Comparison of ENCODE assay signal across 17 cellular contexts in the genomic region with DNA sequence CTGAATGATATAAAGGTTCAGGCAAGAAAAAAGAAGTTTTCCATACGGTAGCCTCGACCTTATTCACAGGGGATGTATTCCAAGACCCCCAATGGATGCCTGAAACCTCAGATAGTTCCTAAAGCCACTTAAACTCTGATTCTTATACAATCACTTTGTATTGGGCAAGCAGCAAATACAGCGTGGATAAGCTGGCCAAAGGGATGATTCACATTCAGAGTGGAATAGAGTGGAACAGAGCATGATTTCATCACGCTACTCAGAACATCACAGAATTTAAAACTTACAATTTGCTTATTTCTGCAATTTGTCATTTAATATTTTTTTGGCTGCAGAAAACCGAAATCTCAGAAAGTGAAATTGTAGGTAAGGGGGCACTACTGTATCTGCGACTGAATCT. TPM values are rescaled to one million over a fixed set of nuclear protein-coding genes. Genes with fewer than 3 reads are reported as not detected.
DNase-seq lines count a peak whose midpoint lies in the region; ATAC-seq and TF ChIP-seq lines count a peak whose summit lies in the region.
"Had no signal": no experiment of that assay in that cellular context is flagged by ENCODE, and none has a peak within 500 bp of the region (broad histone marks: within the 10 kb centered on the region; RNA-seq: fewer than 3 reads in every experiment).

No MANE protein-coding gene starts in this region.

- H3K27ac ChIP-seq in ACC112 (ENCODE audit: low read depth, low read length): no peak overlapping the region
- H3K27ac ChIP-seq in RWPE2 (ENCODE audit: poor library complexity, severe bottlenecking): no peak overlapping the region
- H3K27ac ChIP-seq: BLaER1 treated with 17β-estradiol and CSF1 and Interleukin-3, amounts not matched to agents 10 nM and 100 nM; HL-60 had no signal

- no peak for TF ChIP-seq CTCF in RWPE2 (IDR thresholded peaks at IDR 0.05; ENCODE audit: poor library complexity, severe bottlenecking)
- TF ChIP-seq CTCF in choroid plexus epithelial cell (conservative IDR thresholded peaks at IDR 0.05; ENCODE audit: low read depth, low read length): no peak
- no peak for TF ChIP-seq CTCF in fibroblast of the aortic adventitia (IDR thresholded peaks at IDR 0.05; ENCODE audit: insufficient read depth, low read length)

- DNase-seq in RWPE2 (ENCODE audit: low spot score) (no peak), choroid plexus epithelial cell (ENCODE audit: low read depth) (peak; percentile 5), fibroblast of the aortic adventitia (ENCODE audit: low read depth) (peak; percentile 62), NCI-H1105 (lab: John Stamatoyannopoulos, UW) (no peak), NCI-H2171 treated with DMSO at 0.1 percent for 48 hours (lab: John Stamatoyannopoulos, UW) (no peak)
- no peak for DNase-seq in activated CD4-positive, alpha-beta T cell treated with anti-CD3 and anti-CD28 coated beads for 4 hours
- DNase-seq: 8988T; ACHN; CD4-positive, CD25-positive, alpha-beta regulatory T cell; DMS53; GF-D8 had no signal

- no peak overlapping the region for H3K4me3 ChIP-seq in ACC112 (ENCODE audit: low read depth, low read length)
- no peak overlapping the region for H3K4me3 ChIP-seq in RWPE2 (ENCODE audit: severe bottlenecking)
- H3K4me3 ChIP-seq in choroid plexus epithelial cell (ENCODE audit: low read depth, low read length): no peak overlapping the region
- no peak overlapping the region for H3K4me3 ChIP-seq in fibroblast of the aortic adventitia (ENCODE audit: low read depth, low read length)
- H3K4me3 ChIP-seq: BLaER1 treated with 17β-estradiol and CSF1 and Interleukin-3, amounts not matched to agents 10 nM and 100 nM; GM23338; HAP-1 had no signal

- H3K36me3 ChIP-seq in ACC112 (ENCODE audit: insufficient read depth, low read length): no peaks in the 10 kb centered on the region
- H3K36me3 ChIP-seq in RWPE2 (ENCODE audit: low read depth): no peaks in the 10 kb centered on the region
- H3K36me3 ChIP-seq: BLaER1 treated with 17β-estradiol and CSF1 and Interleukin-3, amounts not matched to agents 10 nM and 100 nM; HAP-1 had no signal

- no peaks in the 10 kb centered on the region for H3K79me2 ChIP-seq in ACC112 (ENCODE audit: control insufficient read depth, insufficient read depth, low read length, unreplicated experiment)

- peak overlapping the region; percentile 45 for H2AFZ ChIP-seq in ACC112 (ENCODE audit: low read length, unreplicated experiment)
- H2AFZ ChIP-seq: GM23338 had no signal

- H3K4me1 ChIP-seq in ACC112 (ENCODE audit: control insufficient read depth, insufficient read depth, low read length, unreplicated experiment) (no peaks in the 10 kb centered on the region), RWPE2 (ENCODE audit: insufficient read depth, poor library complexity, severe bottlenecking) (peaks cover 2% of the 10 kb centered on the region)
- H3K4me1 ChIP-seq: HAP-1 had no signal

- H3K9me3 ChIP-seq in RWPE2 (ENCODE audit: severe bottlenecking): no peaks in the 10 kb centered on the region
- H3K9me3 ChIP-seq: BLaER1 treated with 17β-estradiol and CSF1 and Interleukin-3, amounts not matched to agents 10 nM and 100 nM; HAP-1 had no signal

- no peaks in the 10 kb centered on the region for H3K27me3 ChIP-seq in ACC112 (ENCODE audit: insufficient read depth, low read length)
- H3K27me3 ChIP-seq in RWPE2 (ENCODE audit: insufficient read depth, poor library complexity, severe bottlenecking): no peaks in the 10 kb centered on the region
- H3K27me3 ChIP-seq: BLaER1 treated with 17β-estradiol and CSF1 and Interleukin-3, amounts not matched to agents 10 nM and 100 nM had no signal

- peak; percentile 41; the same call in 1 of the 3 replicates for ATAC-seq in RWPE2 (ENCODE audit: low read depth)
- no peak for ATAC-seq in GM18861 (IDR thresholded peaks at IDR 0.05; ENCODE audit: unreplicated experiment)
- ATAC-seq: GM23338 had no signal

RNA-seq across cellular contexts. Expression of a gene that starts 40.5 kb away (rescaled TPM):
- 2.2 and 16.6 TPM in 2 replicates for total RNA-seq in fibroblast of the aortic adventitia (ENCODE audit: low replicate concordance)
- total RNA-seq: CD4-positive, CD25-positive, alpha-beta regulatory T cell had no signal

Comparison
In these comparisons a context has a peak if more than half of its experiments do, and no peak if none do; other contexts are left out.
1. DNase-seq: peak in choroid plexus epithelial cell (single experiment) and fibroblast of the aortic adventitia (single experiment); none in RWPE2 (single experiment), activated CD4-positive, alpha-beta T cell treated with anti-CD3 and anti-CD28 coated beads for 4 hours (0 of 2), NCI-H1105 (single experiment) and NCI-H2171 treated with DMSO at 0.1 percent for 48 hours (single experiment).